11 cellular contexts compared by ENCODE assay signal in the genomic region with DNA sequence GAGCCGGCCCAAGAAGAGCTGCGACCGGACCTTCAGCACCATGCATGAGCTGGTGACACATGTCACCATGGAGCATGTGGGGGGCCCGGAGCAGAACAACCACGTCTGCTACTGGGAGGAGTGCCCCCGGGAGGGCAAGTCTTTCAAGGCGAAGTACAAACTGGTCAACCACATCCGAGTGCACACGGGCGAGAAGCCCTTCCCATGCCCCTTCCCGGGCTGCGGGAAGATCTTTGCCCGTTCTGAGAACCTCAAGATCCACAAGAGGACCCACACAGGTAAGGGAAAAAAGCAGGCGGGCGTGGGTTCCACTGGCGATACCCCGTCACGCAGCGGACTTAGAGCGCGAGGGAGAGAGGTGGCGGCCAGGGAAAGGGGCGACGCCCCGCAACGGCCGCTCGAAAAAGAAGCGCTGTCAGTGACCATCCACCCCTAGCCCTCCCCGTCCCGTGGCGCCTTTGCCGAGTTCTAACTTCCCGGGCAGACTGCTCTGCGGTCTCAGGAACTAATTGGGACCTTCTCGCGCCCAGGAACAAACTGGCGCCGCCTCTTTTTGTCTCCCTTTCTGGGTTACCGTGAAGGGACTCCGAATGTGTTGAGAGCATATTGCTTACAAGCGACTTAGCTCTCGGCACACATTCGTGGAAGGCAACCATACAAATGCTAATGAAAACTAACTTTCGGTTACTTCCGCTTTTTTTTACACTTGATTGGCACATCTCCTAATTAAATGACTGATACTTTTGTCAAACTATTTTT. TPM values are rescaled to one million over a fixed set of nuclear protein-coding genes. Genes with fewer than 3 reads are reported as not detected.
DNase-seq lines count a peak whose midpoint lies in the region; ATAC-seq and TF ChIP-seq lines count a peak whose summit lies in the region.
"Had no signal": no experiment of that assay in that cellular context is flagged by ENCODE, and none has a peak within 500 bp of the region (broad histone marks: within the 10 kb centered on the region; RNA-seq: fewer than 3 reads in every experiment).

No MANE protein-coding gene starts in this region.

- H3K9me3 ChIP-seq in right cardiac atrium (ENCODE audit: control insufficient read depth, low read length) = no peaks in the 10 kb centered on the region
- H3K9me3 ChIP-seq: body of pancreas, right atrium auricular region had no signal

- H3K9me3 Mint-ChIP-seq in activated naive CD8-positive, alpha-beta T cell (ENCODE audit: low read depth) = no peaks in the 10 kb centered on the region
- H3K9me3 Mint-ChIP-seq in immature natural killer cell (peaks cover 0 to 19% (median 2%) of the 10 kb centered on the region in 6 donors), type B pancreatic cell (no peaks in the 10 kb centered on the region)

- H3K36me3 Mint-ChIP-seq in activated naive CD8-positive, alpha-beta T cell = no peaks in the 10 kb centered on the region
- peaks cover 0 to 5% (median 0%) of the 10 kb centered on the region in 3 donors for H3K36me3 Mint-ChIP-seq in immature natural killer cell
- peaks cover 9% of the 10 kb centered on the region for H3K36me3 Mint-ChIP-seq in type B pancreatic cell

- peaks cover 24% of the 10 kb centered on the region for H3K4me1 Mint-ChIP-seq in activated naive CD8-positive, alpha-beta T cell (ENCODE audit: low read depth)
- H3K4me1 Mint-ChIP-seq in immature natural killer cell (peaks cover 6 to 12% of the 10 kb centered on the region in 2 donors), type B pancreatic cell (ENCODE audit: unreplicated experiment) (no peaks in the 10 kb centered on the region)

- no peak for TF ChIP-seq CTCF in type B pancreatic cell (conservative IDR thresholded peaks at IDR 0.05)

- H3K27me3 ChIP-seq in right cardiac atrium (ENCODE audit: control insufficient read depth, insufficient read depth) = no peaks in the 10 kb centered on the region

- H3K4me3 Mint-ChIP-seq in activated naive CD8-positive, alpha-beta T cell = peak overlapping the region; percentile 79
- H3K4me3 Mint-ChIP-seq in immature natural killer cell (peak overlapping the region; percentile 8 to 59 (median 33)), type B pancreatic cell (peak overlapping the region; percentile 88)

- peaks cover 34% of the 10 kb centered on the region for H3K27me3 Mint-ChIP-seq in activated naive CD8-positive, alpha-beta T cell
- H3K27me3 Mint-ChIP-seq in immature natural killer cell (ENCODE audit: low read depth in 3 of 3) (peaks cover 11 to 30% (median 21%) of the 10 kb centered on the region in 3 donors), type B pancreatic cell (peaks cover 88% of the 10 kb centered on the region)

- no peak overlapping the region for H3K27ac Mint-ChIP-seq in activated naive CD8-positive, alpha-beta T cell
- H3K27ac Mint-ChIP-seq in immature natural killer cell (no peak overlapping the region), type B pancreatic cell (peak overlapping the region; percentile 83)
- H3K27ac Mint-ChIP-seq: CD14-positive monocyte had no signal

- ATAC-seq in right cardiac atrium = no peak
- ATAC-seq in left ventricle myocardium superior = no peak
- ATAC-seq: body of pancreas had no signal

- intact Hi-C loops in right cardiac atrium (cut with DNase I) (no loop called here), left ventricle myocardium superior (cut with micrococcal nuclease) (no loop called here)

- no peak overlapping the region for H3K27ac ChIP-seq in right cardiac atrium (ENCODE audit: low read length)
- H3K27ac ChIP-seq: body of pancreas, right atrium auricular region had no signal

- peak overlapping the region; percentile 28 for H3K4me3 ChIP-seq in right cardiac atrium (ENCODE audit: low read length)
- H3K4me3 ChIP-seq: body of pancreas had no signal

- DNase-seq in right cardiac atrium (no peak), left ventricle myocardium superior (no peak), immature natural killer cell (no peak), type B pancreatic cell (ENCODE audit: extremely low spot score, unreplicated experiment) (no peak), AG08396 (ENCODE audit: low spot score) (no peak), iPS-NIHi11 (ENCODE audit: low spot score) (no peak), amygdala (lab: John Stamatoyannopoulos, UW) (no peak)
- DNase-seq: body of pancreas had no signal

- peaks cover 4% of the 10 kb centered on the region for H3K4me1 ChIP-seq in right cardiac atrium (ENCODE audit: control insufficient read depth, insufficient read depth, low read length)

- 2% methylated on average over 45 of the region's 46 CpGs for WGBS in right cardiac atrium

RNA-seq across cellular contexts. Expression of a gene that starts 1.7 kb away (rescaled TPM):
- total RNA-seq in right cardiac atrium (not detected), left ventricle myocardium superior (not detected), type B pancreatic cell (ENCODE audit: low replicate concordance) (28.4 TPM in 1 of 2 replicates, not detected in the other)
- polyA plus RNA-seq in right cardiac atrium (not detected), immature natural killer cell (not detected)
- total RNA-seq: body of pancreas, right atrium auricular region had no signal
- polyA plus RNA-seq: CD14-positive monocyte had no signal

Comparison
In these comparisons a context has a peak if more than half of its experiments do, and no peak if none do; other contexts are left out.
1. H3K4me3 Mint-ChIP-seq: peak in every context shown above with its lines; median percentile 88 in type B pancreatic cell; 79 in activated naive CD8-positive, alpha-beta T cell; 33 in immature natural killer cell.